16 cellular contexts compared by ENCODE assay signal in genomic region chr6:80502871-80503270, GRCh38.
DNase-seq lines count a peak whose midpoint lies in the region; ATAC-seq, FAIRE-seq and TF ChIP-seq lines count a peak whose summit lies in the region.
"Had no signal": no experiment of that assay in that cellular context is flagged by ENCODE, and none has a peak within 500 bp of the region (broad histone marks: within the 10 kb centered on the region; RNA-seq: fewer than 3 reads in every experiment).

No MANE protein-coding gene starts in this region.

- no peaks in the 10 kb centered on the region for H3K9me3 Mint-ChIP-seq in activated CD4-positive, alpha-beta T cell treated with anti-CD3 and anti-CD28 coated beads, Interleukin-2, amount 10 ng/mL, durations not matched to agents 7 days and 5 days

- POLR2A ChIA-PET in HepG2 (lab: Yijun Ruan, JAX), result no interaction called here
- POLR2A ChIA-PET in activated CD4-positive, alpha-beta T cell treated with anti-CD3 and anti-CD28 coated beads, Interleukin-2, amount 10 ng/mL, durations not matched to agents 7 days and 5 days (lab: Charles Lee), result no interaction called here

- H3K27ac Mint-ChIP-seq in activated CD4-positive, alpha-beta T cell treated with anti-CD3 and anti-CD28 coated beads, Interleukin-2, amount 10 ng/mL, durations not matched to agents 7 days and 5 days, result no peak overlapping the region
- H3K27ac Mint-ChIP-seq: CD4-positive, CD25-positive, alpha-beta regulatory T cell; GM23338 had no signal

- no peaks in the 10 kb centered on the region for H3K4me1 Mint-ChIP-seq in activated CD4-positive, alpha-beta T cell treated with anti-CD3 and anti-CD28 coated beads, Interleukin-2, amount 10 ng/mL, durations not matched to agents 7 days and 5 days
- H3K4me1 Mint-ChIP-seq: CD4-positive, CD25-positive, alpha-beta regulatory T cell had no signal

- H3K9me3 ChIP-seq in HepG2 (ENCODE audit: low read length) (no peaks in the 10 kb centered on the region), right lobe of liver (no peaks in the 10 kb centered on the region), small intestine (ENCODE audit: control insufficient read depth, low read depth) (no peaks in the 10 kb centered on the region)
- H3K9me3 ChIP-seq: BLaER1 treated with 17β-estradiol and CSF1 and Interleukin-3, amounts not matched to agents 10 nM and 100 nM had no signal

- H3K27me3 ChIP-seq in HepG2 (ENCODE audit: control insufficient read depth in 1 of 2, insufficient read depth in 2 of 2, low read length in 2 of 2) (no peaks in the 10 kb centered on the region), right lobe of liver (peaks cover 0 to 4% of the 10 kb centered on the region in 2 donors), small intestine (ENCODE audit: control insufficient read depth in 2 of 2, insufficient read depth in 2 of 2, low read length in 2 of 2) (no peaks in the 10 kb centered on the region)
- H3K27me3 ChIP-seq: BLaER1 treated with 17β-estradiol and CSF1 and Interleukin-3, amounts not matched to agents 10 nM and 100 nM had no signal

- TF ChIP-seq CTCF in HepG2 (CRISPR knock-in tag; IDR thresholded peaks at IDR 0.05) (no peak), right lobe of liver (IDR thresholded peaks at IDR 0.05) (no peak)

- in situ Hi-C loops in HepG2 (cut with HindIII; ENCODE audit: extremely low pct_ligation_motif_present, low pct_unique_long_range_greater_than_20kb), result no loop called here

- no peak for FAIRE-seq in HepG2 (lab: Jason Lieb, UNC)
- FAIRE-seq in small intestine (lab: Jason Lieb, UNC), result no peak
- FAIRE-seq: A204.1, GM12878, GM18507 had no signal

- H3K36me3 ChIP-seq in HepG2 (replicated peaks in 1 of 2; ENCODE audit: control insufficient read depth in 1 of 2, insufficient read depth in 2 of 2, low read length in 2 of 2) (no peaks in the 10 kb centered on the region), right lobe of liver (no peaks in the 10 kb centered on the region), small intestine (ENCODE audit: control insufficient read depth in 2 of 2, insufficient read depth in 2 of 2, low read length in 2 of 2) (no peaks in the 10 kb centered on the region)
- H3K36me3 ChIP-seq: BLaER1 treated with 17β-estradiol and CSF1 and Interleukin-3, amounts not matched to agents 10 nM and 100 nM had no signal

- no peaks in the 10 kb centered on the region for H3K79me2 ChIP-seq in HepG2 (ENCODE audit: insufficient read depth, low read length)

- intact Hi-C loops in HepG2 (cut with micrococcal nuclease; ENCODE audit: unreplicated experiment), result loop anchor here (1.0 kb wide), 1 partner anchor 35 kb away; no protein-coding TSS in a partner anchor
- intact Hi-C loops in right lobe of liver (cut with DNase I), result no loop called here

- H3K4me2 ChIP-seq in HepG2 (ENCODE audit: low read depth, low read length), result no peak overlapping the region
- H3K4me2 ChIP-seq: BLaER1 treated with 17β-estradiol and CSF1 and Interleukin-3, amounts not matched to agents 10 nM and 100 nM; GM23338 had no signal

- peaks cover 3% of the 10 kb centered on the region for H3K27me3 Mint-ChIP-seq in activated CD4-positive, alpha-beta T cell treated with anti-CD3 and anti-CD28 coated beads, Interleukin-2, amount 10 ng/mL, durations not matched to agents 7 days and 5 days

- no peak overlapping the region for H3K9ac ChIP-seq in HepG2 (ENCODE audit: insufficient read depth, low read depth, low read length)
- H3K9ac ChIP-seq: BLaER1 treated with 17β-estradiol and CSF1 and Interleukin-3, amounts not matched to agents 10 nM and 100 nM had no signal

- H3K4me3 ChIP-seq in HepG2 (replicated peaks in 1 of 3; ENCODE audit: insufficient read depth in 1 of 3, low read depth in 2 of 3, low read length in 3 of 3) (no peak overlapping the region), right lobe of liver (no peak overlapping the region), small intestine (ENCODE audit: low read depth in 1 of 2, low read length in 2 of 2) (no peak overlapping the region)
- H3K4me3 ChIP-seq: BLaER1 treated with 17β-estradiol and CSF1 and Interleukin-3, amounts not matched to agents 10 nM and 100 nM; GM12878; GM23338 had no signal

- DNase-seq in HepG2 (ENCODE audit: low spot score), result no peak
- DNase-seq in right lobe of liver, result no peak
- DNase-seq in fibroblast of peridontal ligament (ENCODE audit: extremely low read depth), result peak; percentile 29
- DNase-seq in DMS53 (lab: John Stamatoyannopoulos, UW), result no peak
- DNase-seq in small intestine, result no peak
- DNase-seq in activated CD4-positive, alpha-beta T cell treated with anti-CD3 and anti-CD28 coated beads, Interleukin-2, amount 10 ng/mL, durations not matched to agents 7 days and 5 days, result no peak
- DNase-seq: AML-193; CD4-positive, CD25-positive, alpha-beta regulatory T cell; H7 had no signal

- TF ChIP-seq POLR2A in HepG2 (IDR thresholded peaks at IDR 0.05; ENCODE audit: insufficient read depth in 1 of 2, low read depth in 2 of 2, low read length in 2 of 2) (no peak), right lobe of liver (IDR thresholded peaks at IDR 0.05) (no peak)

- no peak overlapping the region for H3K4me3 Mint-ChIP-seq in activated CD4-positive, alpha-beta T cell treated with anti-CD3 and anti-CD28 coated beads, Interleukin-2, amount 10 ng/mL, durations not matched to agents 7 days and 5 days
- H3K4me3 Mint-ChIP-seq: CD4-positive, CD25-positive, alpha-beta regulatory T cell; GM23338 had no signal

- no peaks in the 10 kb centered on the region for H4K20me1 ChIP-seq in HepG2 (ENCODE audit: insufficient read depth, low read length)
- H4K20me1 ChIP-seq: BLaER1 treated with 17β-estradiol and CSF1 and Interleukin-3, amounts not matched to agents 10 nM and 100 nM had no signal

- H3K4me1 ChIP-seq in HepG2 (ENCODE audit: insufficient read depth, low read length) (peaks cover 59% of the 10 kb centered on the region), right lobe of liver (no peaks in the 10 kb centered on the region), small intestine (ENCODE audit: control insufficient read depth in 2 of 2, insufficient read depth in 1 of 2, low read depth in 1 of 2, low read length in 1 of 2) (no peaks in the 10 kb centered on the region)
- H3K4me1 ChIP-seq: BLaER1 treated with 17β-estradiol and CSF1 and Interleukin-3, amounts not matched to agents 10 nM and 100 nM had no signal

- ATAC-seq in HepG2, result no peak
- ATAC-seq in right lobe of liver, result no peak
- ATAC-seq: GM12878, GM23338 had no signal

- no TSS peak for BruUV-seq in HepG2 (replicated peaks; lab: Mats Ljungman, UMichigan)

- WGBS in HepG2 (ENCODE audit: low lambda C conversion rate), result 90% methylated on average over 1 of the region's 1 CpG
- 60% methylated on average over 1 of the region's 1 CpG for WGBS in right lobe of liver (ENCODE audit: insufficient coverage, low coverage, low lambda C conversion rate, missing lambda C conversion rate)
- WGBS in small intestine, 3 donors, result 66 to 77% (median 71%) methylated on average over 1 of the region's 1 CpG

- TF ChIP-seq EP300 in HepG2 (IDR thresholded peaks at IDR 0.05; ENCODE audit: low read depth in 2 of 2, low read length in 2 of 2) (no peak), HepG2 (CRISPR knock-in tag; IDR thresholded peaks at IDR 0.05; ENCODE audit: borderline replicate concordance) (no peak), Ishikawa (IDR thresholded peaks at IDR 0.05; ENCODE audit: borderline replicate concordance) (no peak)

- no peak for TF ChIP-seq RAD21 in HepG2 (CRISPR knock-in tag; IDR thresholded peaks at IDR 0.05)
- TF ChIP-seq RAD21 in Ishikawa (IDR thresholded peaks at IDR 0.05; ENCODE audit: low read depth), result no peak

- H3K36me3 Mint-ChIP-seq in activated CD4-positive, alpha-beta T cell treated with anti-CD3 and anti-CD28 coated beads, Interleukin-2, amount 10 ng/mL, durations not matched to agents 7 days and 5 days (ENCODE audit: low read depth), result no peaks in the 10 kb centered on the region
- H3K36me3 Mint-ChIP-seq: CD4-positive, CD25-positive, alpha-beta regulatory T cell had no signal

- peak overlapping the region; percentile 17 for H2AFZ ChIP-seq in HepG2 (ENCODE audit: low read length)
- H2AFZ ChIP-seq: GM23338 had no signal

- CTCF ChIA-PET in HepG2 (lab: Yijun Ruan, JAX; ENCODE audit: low intra/inter-chr PET ratio, low total read pairs), result no interaction called here
- CTCF ChIA-PET in activated CD4-positive, alpha-beta T cell treated with anti-CD3 and anti-CD28 coated beads, Interleukin-2, amount 10 ng/mL, durations not matched to agents 7 days and 5 days (lab: Charles Lee), result no interaction called here

- H3K27ac ChIP-seq in HepG2 (ENCODE audit: extremely low read length, insufficient read depth, low read length) (peak overlapping the region; percentile 50), right lobe of liver (no peak overlapping the region), small intestine (ENCODE audit: low read depth in 1 of 2, low read length in 1 of 2) (no peak overlapping the region)
- H3K27ac ChIP-seq: BLaER1 treated with 17β-estradiol and CSF1 and Interleukin-3, amounts not matched to agents 10 nM and 100 nM; HL-60 had no signal

TF ChIP-seq in HepG2, 621 proteins besides CTCF, POLR2A, EP300 and RAD21 (continues in another document):
- no peak for TF ChIP-seq GMEB1 (CRISPR knock-in tag; IDR thresholded peaks at IDR 0.05; ENCODE audit: borderline replicate concordance)

TF ChIP-seq in Ishikawa, 13 proteins besides CTCF, POLR2A, EP300 and RAD21:
- TF ChIP-seq EGR1 (IDR thresholded peaks at IDR 0.05), result no peak
- TF ChIP-seq CEBPB (IDR thresholded peaks at IDR 0.05), result peak; percentile 48
- no peak for TF ChIP-seq FOXM1 (IDR thresholded peaks at IDR 0.05; ENCODE audit: borderline replicate concordance, low read depth)
- TF ChIP-seq YY1 (IDR thresholded peaks at IDR 0.05; ENCODE audit: low read depth), result no peak
- TF ChIP-seq, protein P1, sequence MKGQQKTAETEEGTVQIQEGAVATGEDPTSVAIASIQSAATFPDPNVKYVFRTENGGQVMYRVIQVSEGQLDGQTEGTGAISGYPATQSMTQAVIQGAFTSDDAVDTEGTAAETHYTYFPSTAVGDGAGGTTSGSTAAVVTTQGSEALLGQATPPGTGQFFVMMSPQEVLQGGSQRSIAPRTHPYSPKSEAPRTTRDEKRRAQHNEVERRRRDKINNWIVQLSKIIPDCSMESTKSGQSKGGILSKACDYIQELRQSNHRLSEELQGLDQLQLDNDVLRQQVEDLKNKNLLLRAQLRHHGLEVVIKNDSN (IDR thresholded peaks at IDR 0.05), result no peak
